Comparison of ENCODE assay signal across 9 cellular contexts in genomic region chr11:103055174-103055890, GRCh38. TPM values are rescaled to one million over a fixed set of nuclear protein-coding genes. Genes with fewer than 3 reads are reported as not detected.
DNase-seq lines count a peak whose midpoint lies in the region; ATAC-seq and TF ChIP-seq lines count a peak whose summit lies in the region.
"Had no signal": no experiment of that assay in that cellular context is flagged by ENCODE, and none has a peak within 500 bp of the region (broad histone marks: within the 10 kb centered on the region; RNA-seq: fewer than 3 reads in every experiment).

No MANE protein-coding gene starts in this region.

- H3K4me3 ChIP-seq in cardiac fibroblast (replicated peaks in 1 of 2; ENCODE audit: low read depth in 2 of 2, low read length in 2 of 2) (no peak overlapping the region), mesendoderm (ENCODE audit: low read length) (no peak overlapping the region)

- no peak overlapping the region for H4K8ac ChIP-seq in mesendoderm (ENCODE audit: low read depth, low read length)

- no peaks in the 10 kb centered on the region for H3K36me3 ChIP-seq in mesendoderm (ENCODE audit: control insufficient read depth, insufficient read depth, low read length)

- H3K79me2 ChIP-seq in mesendoderm (ENCODE audit: control insufficient read depth, insufficient read depth, low read length) = no peaks in the 10 kb centered on the region

- no CpG with 5 or more reads among the region's 3 CpGs for WGBS in mesendoderm (ENCODE audit: extremely low coverage, insufficient coverage, low lambda C conversion rate)

- H3K18ac ChIP-seq in mesendoderm (ENCODE audit: low read length) = no peak overlapping the region

- H3K79me1 ChIP-seq in mesendoderm (ENCODE audit: low read length) = no peaks in the 10 kb centered on the region

- H2BK120ac ChIP-seq in mesendoderm (ENCODE audit: low read depth, low read length) = no peak overlapping the region

- no peak overlapping the region for H3K23ac ChIP-seq in mesendoderm (ENCODE audit: low read length)

- ATAC-seq in HG02759 (IDR thresholded peaks at IDR 0.05; ENCODE audit: unreplicated experiment) = peak; percentile 53

- H2BK15ac ChIP-seq in mesendoderm (replicated peaks; ENCODE audit: low read depth) = no peak overlapping the region

- POLR2A ChIA-PET in GM10248 (lab: Yijun Ruan, JAX) = no interaction called here

- H2BK5ac ChIP-seq in mesendoderm (ENCODE audit: low read length) = no peak overlapping the region

- no peaks in the 10 kb centered on the region for H3K4me1 ChIP-seq in mesendoderm (ENCODE audit: control insufficient read depth, low read depth, low read length)

- H3K4me2 ChIP-seq in mesendoderm (ENCODE audit: low read length) = no peak overlapping the region

- CTCF ChIA-PET in GM10248 (lab: Yijun Ruan, JAX) = interaction anchor here (0.6 to 2.7 kb wide), 7 partner anchors 13 to 54 kb away, joined by 3 to 18 read pairs (median 4); partner anchors contain the start of gene DYNC2H1

- no peak overlapping the region for H4K5ac ChIP-seq in mesendoderm (ENCODE audit: low read length)

- H3K9ac ChIP-seq in mesendoderm (ENCODE audit: low read length) = no peak overlapping the region

- no peak overlapping the region for H3K4ac ChIP-seq in mesendoderm (ENCODE audit: low read depth, low read length)

- TF ChIP-seq CTCF in GM10248 (IDR thresholded peaks at IDR 0.05; ENCODE audit: control extremely low read depth, extremely low read depth, low read depth, missing control alignments) = peak; percentile 60
- peak; percentile 51 for TF ChIP-seq CTCF in cardiac fibroblast (IDR thresholded peaks at IDR 0.05; ENCODE audit: low read depth, low read length)

- DNase-seq in AG08395 (ENCODE audit: low spot score) = peak; percentile 48
- DNase-seq in GM10248 (ENCODE audit: extremely low spot score) = peak; percentile 22
- peak; percentile 36 for DNase-seq in NCI-H460 (ENCODE audit: extremely low read depth, low read depth)
- DNase-seq in cardiac fibroblast (ENCODE audit: low read depth in 2 of 2) = peak; percentile 63 to 68
- DNase-seq in mesendoderm = peak; percentile 28
- DNase-seq in stimulated activated CD4-positive, alpha-beta T cell treated with anti-CD3 and anti-CD28 coated beads, Interleukin-15, amount 100 ng/mL, for 24 hours = no peak
- DNase-seq in HK-2 (ENCODE audit: unreplicated experiment) = no peak
- DNase-seq: left cardiac atrium had no signal

- no peak overlapping the region for H2AK5ac ChIP-seq in mesendoderm (ENCODE audit: low read length)

- no peaks in the 10 kb centered on the region for H3K27me3 ChIP-seq in mesendoderm (ENCODE audit: insufficient read depth, low read length, poor library complexity)

- no peak overlapping the region for H3K56ac ChIP-seq in mesendoderm (ENCODE audit: low read length)

- no peak overlapping the region for H3K27ac ChIP-seq in mesendoderm (ENCODE audit: low read depth, low read length)

RNA-seq across cellular contexts. Expression of gene DCUN1D5, which starts 36.6 kb away (rescaled TPM):
- total RNA-seq in NCI-H460 (2014; rRNA removed; shearing (Covaris generic)) = 62.5 and 75.1 TPM in 2 replicates
- 83.5 and 105 TPM in 2 replicates for polyA plus RNA-seq in NCI-H460 (2014; cell fraction: nucleus; rRNA removed)
- polyA plus RNA-seq in mesendoderm (2013, experiment 1 of 2) = 182 TPM
- polyA plus RNA-seq in mesendoderm (2013, experiment 2 of 2) = 180 TPM

RNA-seq across cellular contexts. Expression of gene DYNC2H1, which starts 53.9 kb away (rescaled TPM):
- 15.5 and 20.8 TPM in 2 replicates for total RNA-seq in NCI-H460 (2014; rRNA removed; shearing (Covaris generic))
- 10.7 and 18.0 TPM in 2 replicates for polyA plus RNA-seq in NCI-H460 (2014; cell fraction: nucleus; rRNA removed)
- polyA plus RNA-seq in mesendoderm (2013, experiment 1 of 2) = 3.1 TPM
- polyA plus RNA-seq in mesendoderm (2013, experiment 2 of 2) = 3.2 TPM

Comparison
In these comparisons a context has a peak if more than half of its experiments do, and no peak if none do; other contexts are left out.
1. DNase-seq: peak in AG08395 (single experiment), GM10248 (single experiment), NCI-H460 (single experiment), cardiac fibroblast (2 of 2) and mesendoderm (single experiment); none in stimulated activated CD4-positive, alpha-beta T cell treated with anti-CD3 and anti-CD28 coated beads, Interleukin-15, amount 100 ng/mL, for 24 hours (single experiment) and HK-2 (single experiment).